ENCODE assay signal across 8 cellular contexts in the genomic region with DNA sequence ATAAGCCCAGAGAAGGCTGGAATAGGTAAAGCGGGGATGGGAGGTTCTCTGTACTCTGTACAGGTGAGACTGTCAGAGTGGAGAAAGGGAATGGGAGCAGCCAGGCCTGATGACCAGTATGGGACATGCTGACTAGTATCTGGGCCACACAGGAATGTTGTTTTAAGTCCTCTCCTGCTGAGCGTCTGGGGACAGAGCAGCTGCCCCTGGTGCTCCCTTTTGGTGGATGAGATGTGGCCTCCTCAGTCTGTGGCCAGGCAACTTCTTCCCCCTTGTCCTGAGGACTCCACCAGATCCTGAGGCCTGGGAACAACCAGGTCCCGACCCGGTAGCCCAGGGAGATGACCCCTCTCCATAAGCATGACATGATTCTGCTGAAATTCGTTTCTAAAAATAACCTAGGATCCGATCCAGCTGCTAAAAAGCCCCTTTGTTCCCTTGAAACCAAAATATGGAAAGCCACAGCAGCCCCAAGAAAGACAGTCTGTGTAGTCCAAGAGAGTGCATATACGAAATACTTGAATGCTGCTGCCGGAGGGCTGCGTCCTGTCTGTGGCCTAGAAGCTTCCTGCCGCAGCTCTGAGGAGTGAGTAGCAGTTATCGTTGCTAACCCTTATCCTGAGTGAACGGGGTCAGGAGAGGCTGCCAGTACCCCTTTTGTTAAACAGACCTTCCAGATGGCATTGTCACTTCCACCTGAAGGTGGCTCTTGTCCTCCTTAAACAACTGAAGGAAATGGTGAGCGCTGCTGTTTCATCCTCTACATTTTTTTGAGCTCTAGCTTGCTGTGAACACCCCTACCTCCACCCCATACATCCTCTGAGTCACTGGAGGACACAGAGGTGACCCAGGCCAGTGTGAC. TPM values are rescaled to one million over a fixed set of nuclear protein-coding genes. Genes with fewer than 3 reads are reported as not detected.
A peak's percentile ranks its signal among the peaks of the same experiment; 100 is the strongest.
DNase-seq lines count a peak whose midpoint lies in the region.

No MANE protein-coding gene starts in this region.

- peak overlapping the region; percentile 93 for H3K27ac ChIP-seq in cingulate gyrus (ENCODE audit: low read depth, low read length)

- DNase-seq in ELR (ENCODE audit: low read depth) = peak; percentile 99
- peak; percentile 97 for DNase-seq in LHCN-M2 (ENCODE audit: low read depth)
- DNase-seq in activated CD4-positive, CD25-positive, alpha-beta regulatory T cell treated with anti-CD3 and anti-CD28 coated beads, Interleukin-2, amount 50 U/mL, for 72 hours = peak; percentile 57
- DNase-seq in lung microvascular endothelial cell (ENCODE audit: low read depth in 2 of 2) = peak; percentile 73 to 98
- DNase-seq in stimulated activated CD8-positive, alpha-beta memory T cell treated with anti-CD3 and anti-CD28 coated beads, Interleukin-15, amount 100 ng/mL, for 4 hours (ENCODE audit: low read depth in 2 of 2) = peak; percentile 37 to 38
- no peak for DNase-seq in NCI-H1048 (lab: John Stamatoyannopoulos, UW)
- no peak for DNase-seq in NCI-H510A (lab: John Stamatoyannopoulos, UW)

RNA-seq across cellular contexts. Expression of gene ATP2B4, which starts 47.1 kb away (rescaled TPM):
- total RNA-seq in LHCN-M2 (2014; rRNA removed) (24.8 and 25.8 TPM in 2 replicates), lung microvascular endothelial cell (28.8 and 50.6 TPM in 2 replicates)
- 17.4 TPM for polyA plus RNA-seq in LHCN-M2 (2012)

Comparison
In these comparisons a context has a peak if more than half of its experiments do, and no peak if none do; other contexts are left out.
1. DNase-seq: peak in ELR (single experiment), LHCN-M2 (single experiment), activated CD4-positive, CD25-positive, alpha-beta regulatory T cell treated with anti-CD3 and anti-CD28 coated beads, Interleukin-2, amount 50 U/mL, for 72 hours (single experiment), lung microvascular endothelial cell (2 of 2) and stimulated activated CD8-positive, alpha-beta memory T cell treated with anti-CD3 and anti-CD28 coated beads, Interleukin-15, amount 100 ng/mL, for 4 hours (2 of 2); none in NCI-H1048 (single experiment) and NCI-H510A (single experiment).